Comparison of ENCODE assay signal across 1 cellular context in genomic region chr14:35826218-35826951, GRCh38.
A peak's percentile ranks its signal among the peaks of the same experiment; 100 is the strongest.
TF ChIP-seq lines count a peak whose summit lies in the region.

Gene BRMS1L (plus strand): TSS chr14:35826338. CDS start chr14:35826517, 179 bp downstream.

TF ChIP-seq in K562, 482 proteins besides CTCF, POLR2A, EP300 and RAD21 (continued from another document and continues in another):
- peak; percentile 56 for TF ChIP-seq SMAD4 (CRISPR knock-in tag; conservative IDR thresholded peaks at IDR 0.05)
- TF ChIP-seq MITF (IDR thresholded peaks at IDR 0.05), result no peak
- TF ChIP-seq SMC3 (conservative IDR thresholded peaks at IDR 0.05; ENCODE audit: insufficient read depth, low read depth, low read length), result no peak
- no peak for TF ChIP-seq RBM15 (IDR thresholded peaks at IDR 0.05; ENCODE audit: insufficient read depth, low read length)
- TF ChIP-seq ERF (CRISPR knock-in tag; IDR thresholded peaks at IDR 0.05), result peak; percentile 78; the same call in 1 of the 2 replicates
- TF ChIP-seq ZNF140 (CRISPR knock-in tag; IDR thresholded peaks at IDR 0.05), result no peak
- TF ChIP-seq ZNF280A (IDR thresholded peaks at IDR 0.05; ENCODE audit: low read depth, partially characterized antibody), result no peak
- TF ChIP-seq HMGXB4 (CRISPR knock-in tag; IDR thresholded peaks at IDR 0.05), result no peak
- no peak for TF ChIP-seq CREB3 (tag; conservative IDR thresholded peaks at IDR 0.05; ENCODE audit: low read depth)
- TF ChIP-seq RFX1 (IDR thresholded peaks at IDR 0.05), result no peak
- TF ChIP-seq RBM14 (IDR thresholded peaks at IDR 0.05; ENCODE audit: borderline replicate concordance, insufficient read depth, low read depth, low read length), result no peak
- no peak for TF ChIP-seq CBX5 (IDR thresholded peaks at IDR 0.05; ENCODE audit: borderline replicate concordance, low read depth)
- no peak for TF ChIP-seq BRD4 (IDR thresholded peaks at IDR 0.05)
- no peak for TF ChIP-seq SOX6 (IDR thresholded peaks at IDR 0.05)
- TF ChIP-seq CTBP1 (IDR thresholded peaks at IDR 0.05; ENCODE audit: borderline replicate concordance), result peak; percentile 81
- no peak for TF ChIP-seq ZNF766 (CRISPR knock-in tag; conservative IDR thresholded peaks at IDR 0.05)
- no peak for TF ChIP-seq NCOA2 (IDR thresholded peaks at IDR 0.05; ENCODE audit: partially characterized antibody in 2 of 2)
- TF ChIP-seq E2F3 (CRISPR knock-in tag; IDR thresholded peaks at IDR 0.05), result no peak
- no peak for TF ChIP-seq E2F1 (CRISPR knock-in tag; IDR thresholded peaks at IDR 0.05)
- TF ChIP-seq TFAP4 (CRISPR knock-in tag; IDR thresholded peaks at IDR 0.05; ENCODE audit: borderline replicate concordance), result peak; percentile 17; the same call in 1 of the 2 replicates
- TF ChIP-seq SAP30 (IDR thresholded peaks at IDR 0.05; ENCODE audit: borderline replicate concordance, insufficient read depth, low read depth, low read length, poor library complexity, severe bottlenecking), result no peak
- TF ChIP-seq TEAD4 (IDR thresholded peaks at IDR 0.05; ENCODE audit: low read length), result 0 out of 2 replicates have a peak, but pooled peaks have one; percentile 4
- no peak for TF ChIP-seq TEAD4 (CRISPR knock-in tag; IDR thresholded peaks at IDR 0.05; ENCODE audit: borderline replicate concordance)
- no peak for TF ChIP-seq HDAC2 (IDR thresholded peaks at IDR 0.05)
- no peak for TF ChIP-seq ZNF707 (CRISPR knock-in tag; conservative IDR thresholded peaks at IDR 0.05)
- no peak for TF ChIP-seq RFX5 (IDR thresholded peaks at IDR 0.05; ENCODE audit: low read depth, low read length)
- TF ChIP-seq ZNF24 (IDR thresholded peaks at IDR 0.05), result no peak
- no peak for TF ChIP-seq MAFK (IDR thresholded peaks at IDR 0.05; ENCODE audit: low read length)
- no peak for TF ChIP-seq ZNF551 (CRISPR knock-in tag; IDR thresholded peaks at IDR 0.05)
- TF ChIP-seq RBM25 (IDR thresholded peaks at IDR 0.05; ENCODE audit: low read depth, low read length, severe bottlenecking), result no peak
- TF ChIP-seq ZSCAN32 (CRISPR knock-in tag; IDR thresholded peaks at IDR 0.05), result no peak
- TF ChIP-seq NR1H2 (CRISPR knock-in tag; IDR thresholded peaks at IDR 0.05), result no peak
- TF ChIP-seq CBX1 (IDR thresholded peaks at IDR 0.05; ENCODE audit: low read depth), result no peak
- TF ChIP-seq RREB1 (CRISPR knock-in tag; IDR thresholded peaks at IDR 0.05), result 0 out of 2 replicates have a peak, but pooled peaks have one; percentile 24
- no peak for TF ChIP-seq HMG20A (CRISPR knock-in tag; conservative IDR thresholded peaks at IDR 0.05)
- no peak for TF ChIP-seq CGGBP1 (CRISPR knock-in tag; IDR thresholded peaks at IDR 0.05)
- peak; percentile 56 for TF ChIP-seq NFYB (IDR thresholded peaks at IDR 0.05; ENCODE audit: extremely low read depth, insufficient read length)
- TF ChIP-seq NR2C2 (CRISPR knock-in tag; IDR thresholded peaks at IDR 0.05), result no peak
- peak; percentile 66; the same call in 1 of the 2 replicates for TF ChIP-seq NR2C2 (tag; IDR thresholded peaks at IDR 0.05)
- TF ChIP-seq KLF1 (tag; IDR thresholded peaks at IDR 0.05), result no peak
- TF ChIP-seq RERE (CRISPR knock-in tag; IDR thresholded peaks at IDR 0.05; ENCODE audit: borderline replicate concordance), result no peak
- no peak for TF ChIP-seq KDM4B (IDR thresholded peaks at IDR 0.05; ENCODE audit: borderline replicate concordance in 2 of 2, low read depth in 1 of 2)
- TF ChIP-seq GTF2F1 (IDR thresholded peaks at IDR 0.05; ENCODE audit: low read depth, low read length), result 0 out of 2 replicates have a peak, but pooled peaks have one; percentile 44
- TF ChIP-seq NCOA1 (IDR thresholded peaks at IDR 0.05; ENCODE audit: low read depth), result no peak
- TF ChIP-seq EGR1 (conservative IDR thresholded peaks at IDR 0.05), result peak; percentile 76
- no peak for TF ChIP-seq ARHGAP35 (IDR thresholded peaks at IDR 0.05; ENCODE audit: partially characterized antibody)
- no peak for TF ChIP-seq HDAC3 (IDR thresholded peaks at IDR 0.05; ENCODE audit: borderline replicate concordance, partially characterized antibody)
